Comparison of ENCODE assay signal across 27 cellular contexts in the genomic region with DNA sequence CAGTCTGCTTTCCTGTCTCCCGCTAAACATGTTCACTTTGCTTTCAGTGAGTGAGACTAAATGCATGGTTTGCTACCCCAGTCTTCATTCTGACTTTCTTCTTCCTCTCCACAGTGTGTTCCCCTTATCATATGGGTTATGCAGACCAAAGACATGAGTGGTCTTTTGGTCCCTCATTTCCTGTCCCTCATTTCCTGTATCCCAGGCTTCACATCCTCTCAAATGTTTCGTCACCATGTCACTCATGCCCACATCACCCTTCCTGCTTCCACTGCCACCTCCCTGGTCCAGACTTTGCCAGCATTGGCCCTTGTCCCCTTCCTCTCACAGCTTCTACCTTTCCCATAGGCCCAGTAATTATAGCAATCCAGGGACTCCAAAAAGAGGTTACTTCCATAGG.
"Had no signal": no experiment of that assay in that cellular context is flagged by ENCODE, and none has a peak within 500 bp of the region (broad histone marks: within the 10 kb centered on the region; RNA-seq: fewer than 3 reads in every experiment).

No MANE protein-coding gene starts in this region.

- H3K4me3 ChIP-seq: neural progenitor cell, ovary, psoas muscle, right lobe of liver, sigmoid colon, suprapubic skin, testis, tibial artery, transverse colon, upper lobe of right lung, uterus had no signal

- H3K36me3 ChIP-seq: neural progenitor cell, ovary, right lobe of liver, sigmoid colon, suprapubic skin, tibial artery, transverse colon, upper lobe of right lung, uterus had no signal

- H3K4me1 ChIP-seq: neural progenitor cell, parathyroid adenoma, psoas muscle, right lobe of liver, sigmoid colon, testis, transverse colon, upper lobe of right lung, uterus had no signal

- DNase-seq: natural killer cell; occipital lobe; ovary; posterior cingulate gyrus; psoas muscle; right cardiac atrium; right lobe of liver; sigmoid colon; small intestine; stimulated activated CD4-positive, alpha-beta T cell treated with anti-CD3 and anti-CD28 coated beads, Interleukin-15, amount 100 ng/mL, for 24 hours; stimulated activated CD4-positive, alpha-beta T cell treated with anti-CD3 and anti-CD28 coated beads, Interleukin-2, amount 100 ng/mL, for 24 hours; stimulated activated CD4-positive, alpha-beta T cell treated with anti-CD3 and anti-CD28 coated beads, Interleukin-2, amount 100 ng/mL, for 48 hours; stimulated activated CD4-positive, alpha-beta T cell treated with anti-CD3 and anti-CD28 coated beads, Interleukin-4, amount 100 ng/mL, for 4 hours; stimulated activated CD8-positive, alpha-beta memory T cell treated with anti-CD3 and anti-CD28 coated beads, Interleukin-4, amount 100 ng/mL, for 48 hours; stimulated activated naive CD4-positive, alpha-beta T cell; stimulated activated naive CD8-positive, alpha-beta T cell treated with anti-CD3 and anti-CD28 coated beads, Interleukin-15, amount 100 ng/mL, for 72 hours; stimulated activated naive CD8-positive, alpha-beta T cell treated with anti-CD3 and anti-CD28 coated beads, Interleukin-15, Interleukin-2, amounts not matched to agents 100 U/mL and 50 U/mL, for 24 hours; substantia nigra; testis; tibial artery; transverse colon; upper lobe of right lung; uterus had no signal

- H3K27ac ChIP-seq: neural progenitor cell, ovary, parathyroid adenoma, psoas muscle, right lobe of liver, sigmoid colon, suprapubic skin, testis, tibial artery, transverse colon, upper lobe of right lung, uterus had no signal

- H3K9me3 ChIP-seq: ovary, psoas muscle, right lobe of liver, sigmoid colon, suprapubic skin, testis, tibial artery, transverse colon, upper lobe of right lung, uterus had no signal

- ATAC-seq: natural killer cell; psoas muscle; right cardiac atrium; right lobe of liver; stimulated activated memory B cell treated with anti-CD40 and anti-IgM and Interleukin-4, amounts not matched to agents 10 μg/mL and 1 μg/mL and 100 μg/mL, for 72 hours; stimulated activated naive CD8-positive, alpha-beta T cell treated with anti-CD3 and anti-CD28 coated beads, Interleukin-15, amount 100 ng/mL, for 72 hours; stimulated activated naive CD8-positive, alpha-beta T cell treated with anti-CD3 and anti-CD28 coated beads, Interleukin-15, Interleukin-2, amounts not matched to agents 100 U/mL and 50 U/mL, for 24 hours; upper lobe of right lung had no signal

- H3K27me3 ChIP-seq: neural progenitor cell, ovary, right lobe of liver, sigmoid colon, suprapubic skin, testis, tibial artery, transverse colon, upper lobe of right lung, uterus had no signal
